16 cellular contexts compared by ENCODE assay signal in the genomic region with DNA sequence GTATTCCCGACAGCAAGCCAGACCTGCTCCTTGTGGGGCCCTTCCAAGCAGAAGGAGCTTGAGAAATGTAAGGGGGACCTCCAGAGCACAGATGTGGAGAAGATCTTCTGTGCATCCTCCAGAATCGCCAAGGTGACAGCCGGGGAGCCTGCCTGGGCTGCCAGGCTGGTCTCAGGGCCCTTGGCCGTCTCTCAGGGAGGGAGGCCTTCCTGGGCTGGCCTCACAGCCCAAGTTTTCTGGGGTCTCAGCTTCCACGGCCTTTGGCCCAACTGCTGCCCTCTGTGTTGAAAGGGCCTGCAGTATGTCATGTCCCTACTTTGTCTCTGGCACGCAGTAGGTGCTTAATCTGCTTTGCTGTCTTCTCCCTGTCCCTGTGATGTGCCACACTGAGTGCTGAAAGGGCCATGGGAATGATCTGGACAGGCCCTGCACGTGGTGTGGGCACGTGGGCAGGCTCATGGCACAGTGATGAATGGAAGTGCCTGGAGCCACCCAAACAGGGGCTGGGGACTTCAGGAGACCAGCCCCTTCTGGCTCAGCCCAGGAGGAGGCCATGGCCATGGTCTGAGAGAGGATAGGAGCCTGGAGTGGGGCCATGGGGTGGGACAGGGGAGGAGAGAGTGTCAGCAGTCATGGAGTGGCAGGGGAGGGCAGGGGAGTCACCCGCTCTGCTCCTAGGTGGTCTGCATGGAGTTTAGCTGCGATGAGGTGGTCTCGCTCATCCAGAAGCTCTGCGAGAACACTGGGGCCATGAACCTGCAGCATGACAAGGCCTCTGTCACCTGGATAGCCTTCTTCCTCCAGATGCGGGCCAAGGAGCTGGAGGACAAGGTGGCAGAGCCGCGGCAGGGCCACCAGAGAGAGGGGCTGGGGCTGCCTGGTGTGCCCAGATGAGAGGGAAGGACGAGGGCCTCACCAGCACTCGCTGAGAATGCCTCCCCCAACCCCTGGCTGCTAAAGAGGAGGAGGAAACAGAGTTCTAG. TPM values are rescaled to one million over a fixed set of nuclear protein-coding genes. Genes with fewer than 3 reads are reported as not detected.
"Had no signal": no experiment of that assay in that cellular context is flagged by ENCODE, and none has a peak within 500 bp of the region (broad histone marks: within the 10 kb centered on the region; RNA-seq: fewer than 3 reads in every experiment).

No MANE protein-coding gene starts in this region.

- H3K4me3 ChIP-seq: cardiac muscle cell, heart right ventricle, left ventricle myocardium inferior had no signal

- ATAC-seq: heart right ventricle; stimulated activated naive B cell treated with anti-CD40 and anti-IgM and Interleukin-4, amounts not matched to agents 10 μg/mL and 1 μg/mL and 100 μg/mL, for 72 hours; T-cell had no signal

- H3K4me1 ChIP-seq: heart right ventricle, left ventricle myocardium inferior had no signal

- H3K36me3 ChIP-seq: cardiac muscle cell, heart right ventricle, left ventricle myocardium inferior had no signal

- H3K27me3 ChIP-seq: cardiac muscle cell had no signal

- DNase-seq: activated CD4-positive, alpha-beta T cell treated with anti-CD3 and anti-CD28 coated beads for 48 hours; activated gamma-delta T cell; activated T-cell treated with anti-CD3 and anti-CD28 coated beads for 4 hours; foreskin melanocyte; heart right ventricle; left ventricle myocardium inferior; stimulated activated CD4-positive, alpha-beta T cell treated with anti-CD3 and anti-CD28 coated beads, Interleukin-1b, Interleukin-23, amount 100 ng/mL, for 48 hours; stimulated activated naive B cell treated with anti-CD40 and anti-IgM and Interleukin-4, amounts not matched to agents 10 μg/mL and 1 μg/mL and 100 μg/mL, for 72 hours; T1000 had no signal

- H3K27ac ChIP-seq: cardiac muscle cell, heart right ventricle, left ventricle myocardium inferior, VCaP had no signal

RNA-seq across cellular contexts. Expression of gene MROH2A, which starts 40.8 kb away (rescaled TPM):
- total RNA-seq: activated CD8-positive, alpha-beta memory T cell treated with anti-CD3 and anti-CD28 coated beads for 36 hours; endothelial cell of umbilical vein; heart right ventricle; left ventricle myocardium inferior; mesothelial cell of epicardium; myocyte; T-cell had no signal

RNA-seq across cellular contexts. Expression of gene UGT1A1, which starts 58.9 kb away (rescaled TPM):
- total RNA-seq: activated CD8-positive, alpha-beta memory T cell treated with anti-CD3 and anti-CD28 coated beads for 36 hours; cardiac muscle cell; endothelial cell of umbilical vein; heart right ventricle; left ventricle myocardium inferior; mesothelial cell of epicardium; myocyte; T-cell had no signal
